In genomic region chr5:177005619-177006264, GRCh38 we compare ENCODE assay signal across 8 cellular contexts. TPM values are rescaled to one million over a fixed set of nuclear protein-coding genes. Genes with fewer than 3 reads are reported as not detected.
DNase-seq lines count a peak whose midpoint lies in the region; ATAC-seq, FAIRE-seq and TF ChIP-seq lines count a peak whose summit lies in the region.

No MANE protein-coding gene starts in this region.

- peak overlapping the region; percentile 91 for H3K4me3 ChIP-seq in BLaER1
- H3K4me3 ChIP-seq in OCI-LY3 (ENCODE audit: low read length): peak overlapping the region; percentile 92

- peak overlapping the region; percentile 75; the same call in 1 of the 2 replicates for H2AFZ ChIP-seq in OCI-LY3 (ENCODE audit: low read depth, low read length)

- H3K36me3 ChIP-seq in BLaER1: peaks cover 30% of the 10 kb centered on the region
- H3K36me3 ChIP-seq in OCI-LY3 (replicated peaks; ENCODE audit: low read depth, low read length): peaks cover 3% of the 10 kb centered on the region

- H3K9me3 ChIP-seq in BLaER1 (peaks cover 2% of the 10 kb centered on the region; the same call in 1 of the 2 replicates), OCI-LY3 (ENCODE audit: insufficient read depth, low read length) (no peaks in the 10 kb centered on the region)

- H3K27ac ChIP-seq in BLaER1 (peak overlapping the region; percentile 93), OCI-LY3 (ENCODE audit: low read length) (peak overlapping the region; percentile 68)

- H3K27ac Mint-ChIP-seq in natural killer cell treated with Interleukin-12 subunit alpha and Interleukin-12 subunit beta and Interleukin-15 and Interleukin-18, amount 100 ng/mL, for 72 hours: peak overlapping the region; percentile 91 to 92
- peak overlapping the region; percentile 88 for H3K27ac Mint-ChIP-seq in stimulated activated naive CD8-positive, alpha-beta T cell treated with anti-CD3 and anti-CD28 coated beads, Interleukin-15, Interleukin-2, amounts not matched to agents 100 ng/mL and 50 ng/mL, for 24 hours

- H3K4me2 ChIP-seq in BLaER1 (peak overlapping the region; percentile 84), OCI-LY3 (ENCODE audit: low read length) (peak overlapping the region; percentile 94)

- H3K9me3 Mint-ChIP-seq in natural killer cell treated with Interleukin-12 subunit alpha and Interleukin-12 subunit beta and Interleukin-15 and Interleukin-18, amount 100 ng/mL, for 72 hours: no peaks in the 10 kb centered on the region
- no peaks in the 10 kb centered on the region for H3K9me3 Mint-ChIP-seq in stimulated activated naive CD8-positive, alpha-beta T cell treated with anti-CD3 and anti-CD28 coated beads, Interleukin-15, Interleukin-2, amounts not matched to agents 100 ng/mL and 50 ng/mL, for 24 hours

- peak; percentile 54 for TF ChIP-seq CTCF in OCI-LY3 (IDR thresholded peaks at IDR 0.05; ENCODE audit: low read depth, low read length)

- H3K27me3 Mint-ChIP-seq in natural killer cell treated with Interleukin-12 subunit alpha and Interleukin-12 subunit beta and Interleukin-15 and Interleukin-18, amount 100 ng/mL, for 72 hours: no peaks in the 10 kb centered on the region
- no peaks in the 10 kb centered on the region for H3K27me3 Mint-ChIP-seq in stimulated activated naive CD8-positive, alpha-beta T cell treated with anti-CD3 and anti-CD28 coated beads, Interleukin-15, Interleukin-2, amounts not matched to agents 100 ng/mL and 50 ng/mL, for 24 hours

- peaks cover 10% of the 10 kb centered on the region for H3K36me3 Mint-ChIP-seq in natural killer cell treated with Interleukin-12 subunit alpha and Interleukin-12 subunit beta and Interleukin-15 and Interleukin-18, amount 100 ng/mL, for 72 hours
- peaks cover 11% of the 10 kb centered on the region for H3K36me3 Mint-ChIP-seq in stimulated activated naive CD8-positive, alpha-beta T cell treated with anti-CD3 and anti-CD28 coated beads, Interleukin-15, Interleukin-2, amounts not matched to agents 100 ng/mL and 50 ng/mL, for 24 hours (ENCODE audit: low read depth)

- peaks cover 58% of the 10 kb centered on the region for H3K79me2 ChIP-seq in OCI-LY3 (ENCODE audit: low read length)

- H3K4me1 ChIP-seq in BLaER1: peaks cover 26% of the 10 kb centered on the region
- H3K4me1 ChIP-seq in OCI-LY3 (ENCODE audit: low read length): peaks cover 17% of the 10 kb centered on the region

- peak overlapping the region; percentile 93 for H3K9ac ChIP-seq in BLaER1
- H3K9ac ChIP-seq in OCI-LY3 (ENCODE audit: low read length): peak overlapping the region; percentile 92

- ATAC-seq in HG03442 (IDR thresholded peaks at IDR 0.05; ENCODE audit: unreplicated experiment): peak; percentile 42
- peak; percentile 62 for ATAC-seq in natural killer cell treated with Interleukin-12 subunit alpha and Interleukin-12 subunit beta and Interleukin-15 and Interleukin-18, amount 100 ng/mL, for 72 hours

- DNase-seq in GM19239 (ENCODE audit: insufficient read length, low spot score) (no peak), activated T-helper 1 cell treated with Interleukin-2 at 50 U/mL for 16 hours (ENCODE audit: low read depth) (peak; percentile 38), fibroblast of peridontal ligament (ENCODE audit: extremely low read depth) (peak; percentile 60)
- peak; percentile 75 for DNase-seq in natural killer cell treated with Interleukin-12 subunit alpha and Interleukin-12 subunit beta and Interleukin-15 and Interleukin-18, amount 100 ng/mL, for 72 hours (ENCODE audit: low spot score)

- FAIRE-seq in GM19239 (lab: Jason Lieb, UNC): peak; percentile 14

- H4K20me1 ChIP-seq in BLaER1: peaks cover 56% of the 10 kb centered on the region
- peaks cover 41% of the 10 kb centered on the region for H4K20me1 ChIP-seq in OCI-LY3 (ENCODE audit: insufficient read depth, low read length)

- H3K4me3 Mint-ChIP-seq in natural killer cell treated with Interleukin-12 subunit alpha and Interleukin-12 subunit beta and Interleukin-15 and Interleukin-18, amount 100 ng/mL, for 72 hours: peak overlapping the region; percentile 97
- peak overlapping the region; percentile 91 for H3K4me3 Mint-ChIP-seq in stimulated activated naive CD8-positive, alpha-beta T cell treated with anti-CD3 and anti-CD28 coated beads, Interleukin-15, Interleukin-2, amounts not matched to agents 100 ng/mL and 50 ng/mL, for 24 hours

- peaks cover 15 to 31% of the 10 kb centered on the region in 2 donors for H3K4me1 Mint-ChIP-seq in natural killer cell treated with Interleukin-12 subunit alpha and Interleukin-12 subunit beta and Interleukin-15 and Interleukin-18, amount 100 ng/mL, for 72 hours (ENCODE audit: low read depth in 2 of 2)
- H3K4me1 Mint-ChIP-seq in stimulated activated naive CD8-positive, alpha-beta T cell treated with anti-CD3 and anti-CD28 coated beads, Interleukin-15, Interleukin-2, amounts not matched to agents 100 ng/mL and 50 ng/mL, for 24 hours (ENCODE audit: low read depth): peaks cover 41% of the 10 kb centered on the region

- H3K27me3 ChIP-seq in BLaER1 (no peaks in the 10 kb centered on the region), OCI-LY3 (ENCODE audit: low read depth, low read length) (no peaks in the 10 kb centered on the region)

RNA-seq across cellular contexts. Expression of gene UIMC1, which starts 0.8 kb away (rescaled TPM):
- total RNA-seq in natural killer cell treated with Interleukin-12 subunit alpha and Interleukin-12 subunit beta and Interleukin-15 and Interleukin-18, amount 100 ng/mL, for 72 hours: 10 to 100 TPM; 41.3 to 74.9 TPM

RNA-seq across cellular contexts. Expression of gene ZNF346, which starts 16.8 kb away (rescaled TPM):
- 10 to 100 TPM; 23.5 to 46.9 TPM for total RNA-seq in natural killer cell treated with Interleukin-12 subunit alpha and Interleukin-12 subunit beta and Interleukin-15 and Interleukin-18, amount 100 ng/mL, for 72 hours
